22 cellular contexts compared by ENCODE assay signal in genomic region chr22:32517921-32518320, GRCh38.
"Had no signal": no experiment of that assay in that cellular context is flagged by ENCODE, and none has a peak within 500 bp of the region (broad histone marks: within the 10 kb centered on the region; RNA-seq: fewer than 3 reads in every experiment).

No MANE protein-coding gene starts in this region.

- H3K27me3 Mint-ChIP-seq: dendritic cell treated with granulocyte-macrophage colony-stimulating factor and Interleukin-4, amounts not matched to agents 40 ng/mL and 50 ng/mL, for 4 days had no signal

- H3K9me3 Mint-ChIP-seq: dendritic cell treated with granulocyte-macrophage colony-stimulating factor and Interleukin-4, amounts not matched to agents 40 ng/mL and 50 ng/mL, for 4 days; effector memory CD8-positive, alpha-beta T cell had no signal

- H3K4me3 Mint-ChIP-seq: dendritic cell treated with granulocyte-macrophage colony-stimulating factor and Interleukin-4, amounts not matched to agents 40 ng/mL and 50 ng/mL, for 4 days; effector memory CD8-positive, alpha-beta T cell; endodermal cell had no signal

- H3K4me1 Mint-ChIP-seq: endodermal cell had no signal

- DNase-seq: colonic mucosa; cortex of kidney; dermis blood vessel endothelial cell; dorsolateral prefrontal cortex; effector CD4-positive, alpha-beta T cell; effector CD8-positive, alpha-beta T cell; effector memory CD4-positive, alpha-beta T cell; effector memory CD8-positive, alpha-beta T cell; endodermal cell; erythroblast; esophagus squamous epithelium; foreskin keratinocyte; foreskin melanocyte; gastrocnemius medialis; glutamatergic neuron; head of caudate nucleus; heart left ventricle had no signal

- FAIRE-seq: colon, endometrium, endothelial cell of umbilical vein, frontal cortex had no signal

- H3K27ac Mint-ChIP-seq: dendritic cell treated with granulocyte-macrophage colony-stimulating factor and Interleukin-4, amounts not matched to agents 40 ng/mL and 50 ng/mL, for 4 days; effector memory CD8-positive, alpha-beta T cell; endodermal cell had no signal
